In genomic region chr1:53449693-53450092, GRCh38 we compare ENCODE assay signal across 1 cellular context.
TF ChIP-seq lines count a peak whose summit lies in the region.

No MANE protein-coding gene starts in this region.

TF ChIP-seq in GM23338, 12 proteins besides CTCF, POLR2A, EP300 and RAD21 (continued from another document):
- no peak for TF ChIP-seq ZNF462 (CRISPR knock-in tag; IDR thresholded peaks at IDR 0.05)
- no peak for TF ChIP-seq POLR2AphosphoS5 (IDR thresholded peaks at IDR 0.05; ENCODE audit: low read depth)
- TF ChIP-seq CREB1 (CRISPR knock-in tag; IDR thresholded peaks at IDR 0.05; ENCODE audit: low read depth), result no peak
- no peak for TF ChIP-seq NANOG (IDR thresholded peaks at IDR 0.05; ENCODE audit: borderline replicate concordance)
- no peak for TF ChIP-seq EZH2 (IDR thresholded peaks at IDR 0.05; ENCODE audit: low read depth, unreplicated experiment)
- no peak for TF ChIP-seq EZH2phosphoT487 (IDR thresholded peaks at IDR 0.05; ENCODE audit: unreplicated experiment)
- no peak for TF ChIP-seq ZNF114 (CRISPR knock-in tag; IDR thresholded peaks at IDR 0.05)
- TF ChIP-seq REST (IDR thresholded peaks at IDR 0.05; ENCODE audit: unreplicated experiment), result no peak
- TF ChIP-seq ZNF331 (CRISPR knock-in tag; IDR thresholded peaks at IDR 0.05; ENCODE audit: low read depth), result no peak
- no peak for TF ChIP-seq STAT1 (IDR thresholded peaks at IDR 0.05; ENCODE audit: unreplicated experiment)
